In genomic region chr3:144437989-144438388, GRCh38 we compare ENCODE assay signal across 15 cellular contexts.
DNase-seq lines count a peak whose midpoint lies in the region; ATAC-seq and TF ChIP-seq lines count a peak whose summit lies in the region.
"Had no signal": no experiment of that assay in that cellular context is flagged by ENCODE, and none has a peak within 500 bp of the region (broad histone marks: within the 10 kb centered on the region; RNA-seq: fewer than 3 reads in every experiment).

No MANE protein-coding gene starts in this region.

- H3K4me1 ChIP-seq in SJCRH30, result no peaks in the 10 kb centered on the region
- H3K4me1 ChIP-seq: A549, upper lobe of right lung had no signal

- no peaks in the 10 kb centered on the region for H3K9me3 ChIP-seq in SJCRH30 (replicated peaks)
- H3K9me3 ChIP-seq: A549, upper lobe of right lung had no signal

- in situ Hi-C loops in G401 (cut with HindIII; ENCODE audit: low sequenced_read_pairs), result no loop called here

- peaks cover 20% of the 10 kb centered on the region for H3K9me3 Mint-ChIP-seq in WTC11

- no peak overlapping the region for H3K27ac ChIP-seq in SJCRH30
- H3K27ac ChIP-seq: A549, upper lobe of right lung had no signal

- H3K27me3 Mint-ChIP-seq in WTC11 (ENCODE audit: low read depth), result no peaks in the 10 kb centered on the region

- TF ChIP-seq CTCF in GM06990 (IDR thresholded peaks at IDR 0.05; ENCODE audit: insufficient read depth, low read length, poor library complexity, severe bottlenecking) (no peak), WTC11 (IDR thresholded peaks at IDR 0.05) (no peak)

- no peak overlapping the region for H3K4me3 ChIP-seq in GM06990 (replicated peaks; ENCODE audit: low read depth, low read length)
- no peak overlapping the region for H3K4me3 ChIP-seq in SJCRH30
- H3K4me3 ChIP-seq: A549, K562, upper lobe of right lung had no signal

- H3K36me3 ChIP-seq in GM06990 (ENCODE audit: control insufficient read depth, insufficient read depth, low read length), result no peaks in the 10 kb centered on the region
- H3K36me3 ChIP-seq in SJCRH30, result no peaks in the 10 kb centered on the region
- H3K36me3 ChIP-seq: upper lobe of right lung had no signal

- POLR2A ChIA-PET in WTC11 (lab: Charles Lee), result no interaction called here

- H3K27me3 ChIP-seq in GM06990 (replicated peaks; ENCODE audit: control insufficient read depth, insufficient read depth, low read length) (no peaks in the 10 kb centered on the region), SJCRH30 (no peaks in the 10 kb centered on the region)
- H3K27me3 ChIP-seq: upper lobe of right lung had no signal

- no peak overlapping the region for H3K4me3 Mint-ChIP-seq in WTC11
- H3K4me3 Mint-ChIP-seq: mesothelial cell of epicardium had no signal

- ATAC-seq in GM19463 (IDR thresholded peaks at IDR 0.05; ENCODE audit: unreplicated experiment) (peak; percentile 70), HG02884 (IDR thresholded peaks at IDR 0.05; ENCODE audit: unreplicated experiment) (peak; percentile 47), WTC11 (no peak), HG03135 (IDR thresholded peaks at IDR 0.05; ENCODE audit: unreplicated experiment) (no peak), SK-N-SH treated with all-trans-retinoic acid at 6 μM for 48 hours (no peak)
- ATAC-seq: A549, K562, upper lobe of right lung had no signal

- DNase-seq in GM06990 (ENCODE audit: extremely low read depth, insufficient read length) (peak; percentile 22), SJCRH30 (peak; percentile 9 to 10), WTC11 (ENCODE audit: low spot score) (no peak), G401 (ENCODE audit: low spot score) (no peak)
- DNase-seq: activated CD4-positive, CD25-positive, alpha-beta regulatory T cell treated with anti-CD3 and anti-CD28 coated beads, Interleukin-2, amount 50 U/mL, for 72 hours; foreskin fibroblast; NCI-H1930; upper lobe of right lung had no signal

- CTCF ChIA-PET in WTC11 (lab: Charles Lee), result no interaction called here

- no peaks in the 10 kb centered on the region for H3K36me3 Mint-ChIP-seq in WTC11
- H3K36me3 Mint-ChIP-seq: mesothelial cell of epicardium had no signal

- no peak overlapping the region for H3K27ac Mint-ChIP-seq in WTC11
- H3K27ac Mint-ChIP-seq: mesothelial cell of epicardium had no signal

- no peaks in the 10 kb centered on the region for H3K4me1 Mint-ChIP-seq in WTC11

TF ChIP-seq in WTC11, 78 proteins besides CTCF, POLR2A, EP300 and RAD21 (continues in another document):
- TF ChIP-seq NR3C1 (CRISPR knock-in tag; conservative IDR thresholded peaks at IDR 0.05; ENCODE audit: low read depth) (no peak), ETV6 (CRISPR knock-in tag; IDR thresholded peaks at IDR 0.05) (no peak), ZBTB43 (CRISPR knock-in tag; IDR thresholded peaks at IDR 0.05) (no peak), HMGXB4 (CRISPR knock-in tag; IDR thresholded peaks at IDR 0.05) (no peak), PREB (CRISPR knock-in tag; IDR thresholded peaks at IDR 0.05; ENCODE audit: borderline replicate concordance) (no peak), JUN (CRISPR knock-in tag; IDR thresholded peaks at IDR 0.05) (no peak)
- TF ChIP-seq, protein P1, sequence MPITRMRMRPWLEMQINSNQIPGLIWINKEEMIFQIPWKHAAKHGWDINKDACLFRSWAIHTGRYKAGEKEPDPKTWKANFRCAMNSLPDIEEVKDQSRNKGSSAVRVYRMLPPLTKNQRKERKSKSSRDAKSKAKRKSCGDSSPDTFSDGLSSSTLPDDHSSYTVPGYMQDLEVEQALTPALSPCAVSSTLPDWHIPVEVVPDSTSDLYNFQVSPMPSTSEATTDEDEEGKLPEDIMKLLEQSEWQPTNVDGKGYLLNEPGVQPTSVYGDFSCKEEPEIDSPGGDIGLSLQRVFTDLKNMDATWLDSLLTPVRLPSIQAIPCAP (CRISPR knock-in tag; IDR thresholded peaks at IDR 0.05), result no peak

TF ChIP-seq in SK-N-SH treated with all-trans-retinoic acid at 6 μM for 48 hours, 23 proteins besides CTCF, POLR2A, EP300 and RAD21:
- no peak for TF ChIP-seq ISL1 (CRISPR knock-in tag; IDR thresholded peaks at IDR 0.05)
- TF ChIP-seq, protein P2, sequence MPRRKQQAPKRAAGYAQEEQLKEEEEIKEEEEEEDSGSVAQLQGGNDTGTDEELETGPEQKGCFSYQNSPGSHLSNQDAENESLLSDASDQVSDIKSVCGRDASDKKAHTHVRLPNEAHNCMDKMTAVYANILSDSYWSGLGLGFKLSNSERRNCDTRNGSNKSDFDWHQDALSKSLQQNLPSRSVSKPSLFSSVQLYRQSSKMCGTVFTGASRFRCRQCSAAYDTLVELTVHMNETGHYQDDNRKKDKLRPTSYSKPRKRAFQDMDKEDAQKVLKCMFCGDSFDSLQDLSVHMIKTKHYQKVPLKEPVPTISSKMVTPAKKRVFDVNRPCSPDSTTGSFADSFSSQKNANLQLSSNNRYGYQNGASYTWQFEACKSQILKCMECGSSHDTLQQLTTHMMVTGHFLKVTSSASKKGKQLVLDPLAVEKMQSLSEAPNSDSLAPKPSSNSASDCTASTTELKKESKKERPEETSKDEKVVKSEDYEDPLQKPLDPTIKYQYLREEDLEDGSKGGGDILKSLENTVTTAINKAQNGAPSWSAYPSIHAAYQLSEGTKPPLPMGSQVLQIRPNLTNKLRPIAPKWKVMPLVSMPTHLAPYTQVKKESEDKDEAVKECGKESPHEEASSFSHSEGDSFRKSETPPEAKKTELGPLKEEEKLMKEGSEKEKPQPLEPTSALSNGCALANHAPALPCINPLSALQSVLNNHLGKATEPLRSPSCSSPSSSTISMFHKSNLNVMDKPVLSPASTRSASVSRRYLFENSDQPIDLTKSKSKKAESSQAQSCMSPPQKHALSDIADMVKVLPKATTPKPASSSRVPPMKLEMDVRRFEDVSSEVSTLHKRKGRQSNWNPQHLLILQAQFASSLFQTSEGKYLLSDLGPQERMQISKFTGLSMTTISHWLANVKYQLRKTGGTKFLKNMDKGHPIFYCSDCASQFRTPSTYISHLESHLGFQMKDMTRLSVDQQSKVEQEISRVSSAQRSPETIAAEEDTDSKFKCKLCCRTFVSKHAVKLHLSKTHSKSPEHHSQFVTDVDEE (CRISPR knock-in tag; IDR thresholded peaks at IDR 0.05), result no peak
- TF ChIP-seq ZNF8 (CRISPR knock-in tag; IDR thresholded peaks at IDR 0.05), result no peak
- no peak for TF ChIP-seq RARB (CRISPR knock-in tag; IDR thresholded peaks at IDR 0.05)
- TF ChIP-seq, protein P3, sequence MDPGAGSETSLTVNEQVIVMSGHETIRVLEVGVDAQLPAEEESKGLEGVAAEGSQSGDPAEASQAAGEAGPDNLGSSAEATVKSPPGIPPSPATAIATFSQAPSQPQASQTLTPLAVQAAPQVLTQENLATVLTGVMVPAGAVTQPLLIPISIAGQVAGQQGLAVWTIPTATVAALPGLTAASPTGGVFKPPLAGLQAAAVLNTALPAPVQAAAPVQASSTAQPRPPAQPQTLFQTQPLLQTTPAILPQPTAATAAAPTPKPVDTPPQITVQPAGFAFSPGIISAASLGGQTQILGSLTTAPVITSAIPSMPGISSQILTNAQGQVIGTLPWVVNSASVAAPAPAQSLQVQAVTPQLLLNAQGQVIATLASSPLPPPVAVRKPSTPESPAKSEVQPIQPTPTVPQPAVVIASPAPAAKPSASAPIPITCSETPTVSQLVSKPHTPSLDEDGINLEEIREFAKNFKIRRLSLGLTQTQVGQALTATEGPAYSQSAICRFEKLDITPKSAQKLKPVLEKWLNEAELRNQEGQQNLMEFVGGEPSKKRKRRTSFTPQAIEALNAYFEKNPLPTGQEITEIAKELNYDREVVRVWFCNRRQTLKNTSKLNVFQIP (CRISPR knock-in tag; IDR thresholded peaks at IDR 0.05; ENCODE audit: borderline replicate concordance, low read depth), result no peak
- no peak for TF ChIP-seq ZFP30 (CRISPR knock-in tag; IDR thresholded peaks at IDR 0.05)

Comparison
In these comparisons a context has a peak if more than half of its experiments do, and no peak if none do; other contexts are left out.
1. DNase-seq: peak in GM06990 (single experiment) and SJCRH30 (2 of 2); none in WTC11 (single experiment) and G401 (single experiment).
2. ATAC-seq: peak in GM19463 (single experiment) and HG02884 (single experiment); none in WTC11 (single experiment), HG03135 (single experiment) and SK-N-SH treated with all-trans-retinoic acid at 6 μM for 48 hours (single experiment).